In genomic region chr5:137071526-137071925, GRCh38 we compare ENCODE assay signal across 25 cellular contexts.
A peak's percentile ranks its signal among the peaks of the same experiment; 100 is the strongest.
DNase-seq lines count a peak whose midpoint lies in the region; ATAC-seq and TF ChIP-seq lines count a peak whose summit lies in the region.
"Had no signal": no experiment of that assay in that cellular context is flagged by ENCODE, and none has a peak within 500 bp of the region (broad histone marks: within the 10 kb centered on the region; RNA-seq: fewer than 3 reads in every experiment).

No MANE protein-coding gene starts in this region.

- H3K27me3 Mint-ChIP-seq in HFFc6 (ENCODE audit: insufficient read depth) = no peaks in the 10 kb centered on the region; the same call in 1 of the 2 replicates
- H3K27me3 Mint-ChIP-seq: IgD-negative memory B cell had no signal

- H3K27me3 ChIP-seq in adipocyte (replicated peaks; ENCODE audit: control insufficient read depth, insufficient read depth, low read length) (no peaks in the 10 kb centered on the region), lower lobe of right lung (ENCODE audit: low read depth) (no peaks in the 10 kb centered on the region), skeletal muscle tissue (ENCODE audit: control insufficient read depth in 3 of 3, insufficient read depth in 3 of 3, low read length in 3 of 3) (no peaks in the 10 kb centered on the region)
- H3K27me3 ChIP-seq: breast epithelium had no signal

- ATAC-seq in lower lobe of right lung = no peak
- no peak for ATAC-seq in GM19023 (IDR thresholded peaks at IDR 0.05; ENCODE audit: unreplicated experiment)
- ATAC-seq: activated CD8-positive, alpha-beta T cell treated with anti-CD3 and anti-CD28 coated beads, Interleukin-2, amount 10 ng/mL, durations not matched to agents 7 days and 5 days; naive thymus-derived CD4-positive, alpha-beta T cell; stimulated activated naive CD8-positive, alpha-beta T cell treated with anti-CD3 and anti-CD28 coated beads, Interleukin-15, amount 100 ng/mL, for 72 hours had no signal

- H3K9ac ChIP-seq in adipocyte (ENCODE audit: low read length) (peak overlapping the region; percentile 57), skeletal muscle tissue (ENCODE audit: low read depth in 1 of 3, low read length in 3 of 3) (no peak overlapping the region)

- H3K9me3 ChIP-seq in adipocyte (ENCODE audit: control insufficient read depth, low read length) (no peaks in the 10 kb centered on the region), lower lobe of right lung (no peaks in the 10 kb centered on the region), skeletal muscle tissue (ENCODE audit: control insufficient read depth in 3 of 3, low read length in 3 of 3) (no peaks in the 10 kb centered on the region)
- H3K9me3 ChIP-seq: breast epithelium had no signal

- H3K27ac ChIP-seq in lower lobe of right lung = peak overlapping the region; percentile 26
- H3K27ac ChIP-seq in skeletal muscle tissue (ENCODE audit: low read depth, low read length) = peak overlapping the region; percentile 21

- intact Hi-C loops in lower lobe of right lung (cut with DNase I) = no loop called here

- no peak for TF ChIP-seq CTCF in HFFc6 (IDR thresholded peaks at IDR 0.05)
- TF ChIP-seq CTCF in lower lobe of right lung (IDR thresholded peaks at IDR 0.05) = no peak

- H3K4me3 ChIP-seq in adipocyte (ENCODE audit: low read length) (peak overlapping the region; percentile 63), lower lobe of right lung (no peak overlapping the region), skeletal muscle tissue (ENCODE audit: low read length in 3 of 3) (no peak overlapping the region)
- H3K4me3 ChIP-seq: breast epithelium had no signal

- H3K27ac Mint-ChIP-seq in HFFc6 = peak overlapping the region; percentile 24
- H3K27ac Mint-ChIP-seq: activated CD8-positive, alpha-beta T cell treated with anti-CD3 and anti-CD28 coated beads, Interleukin-2, amount 10 ng/mL, durations not matched to agents 7 days and 5 days; endodermal cell; IgD-negative memory B cell; naive thymus-derived CD4-positive, alpha-beta T cell; stimulated activated naive CD8-positive, alpha-beta T cell treated with anti-CD3 and anti-CD28 coated beads, Interleukin-15, amount 100 ng/mL, for 72 hours; type B pancreatic cell had no signal

- H3K4me1 Mint-ChIP-seq in HFFc6 (ENCODE audit: low read depth) = peaks cover 24% of the 10 kb centered on the region
- H3K4me1 Mint-ChIP-seq: naive thymus-derived CD4-positive, alpha-beta T cell; stimulated activated naive CD8-positive, alpha-beta T cell treated with anti-CD3 and anti-CD28 coated beads, Interleukin-15, amount 100 ng/mL, for 72 hours had no signal

- no peak overlapping the region for H3K4me3 Mint-ChIP-seq in HFFc6
- H3K4me3 Mint-ChIP-seq: activated CD8-positive, alpha-beta T cell treated with anti-CD3 and anti-CD28 coated beads, Interleukin-2, amount 10 ng/mL, durations not matched to agents 7 days and 5 days; endodermal cell; naive thymus-derived CD4-positive, alpha-beta T cell; stimulated activated naive CD8-positive, alpha-beta T cell treated with anti-CD3 and anti-CD28 coated beads, Interleukin-15, amount 100 ng/mL, for 72 hours; type B pancreatic cell had no signal

- peaks cover 9% of the 10 kb centered on the region for H3K36me3 ChIP-seq in adipocyte (ENCODE audit: control insufficient read depth, insufficient read depth, low read length, severe bottlenecking)
- H3K36me3 ChIP-seq in lower lobe of right lung = no peaks in the 10 kb centered on the region
- H3K36me3 ChIP-seq in skeletal muscle tissue (ENCODE audit: control insufficient read depth in 3 of 3, insufficient read depth in 3 of 3, low read length in 3 of 3) = no peaks in the 10 kb centered on the region
- H3K36me3 ChIP-seq: breast epithelium had no signal

- H3K36me3 Mint-ChIP-seq in HFFc6 (ENCODE audit: low read depth) = peaks cover 4% of the 10 kb centered on the region; the same call in 1 of the 2 replicates
- H3K36me3 Mint-ChIP-seq: IgD-negative memory B cell; naive thymus-derived CD4-positive, alpha-beta T cell; type B pancreatic cell had no signal

- no peaks in the 10 kb centered on the region for H3K9me3 Mint-ChIP-seq in HFFc6
- H3K9me3 Mint-ChIP-seq: IgD-negative memory B cell; stimulated activated naive CD8-positive, alpha-beta T cell treated with anti-CD3 and anti-CD28 coated beads, Interleukin-15, amount 100 ng/mL, for 72 hours; type B pancreatic cell had no signal

- DNase-seq in HFFc6 (no peak), adipocyte (ENCODE audit: low read depth) (no peak), lower lobe of right lung (no peak), SKM-1 treated with dmso at 0.1 percent for 144 hours (lab: John Stamatoyannopoulos, UW; ENCODE audit: unreplicated experiment) (no peak), cerebellum (ENCODE audit: low spot score) (no peak)
- DNase-seq in stimulated activated CD4-positive, alpha-beta T cell treated with anti-CD3 and anti-CD28 coated beads, Interleukin-15, amount 100 ng/mL, for 24 hours = no peak
- DNase-seq: activated CD4-positive, CD25-positive, alpha-beta regulatory T cell treated with anti-CD3 and anti-CD28 coated beads, Interleukin-2, amount 50 U/mL, for 72 hours; activated CD8-positive, alpha-beta T cell treated with anti-CD3 and anti-CD28 coated beads, Interleukin-2, amount 10 ng/mL, durations not matched to agents 7 days and 5 days; activated T-cell treated with anti-CD3 and anti-CD28 coated beads for 4 hours; cortex of kidney; endodermal cell; kidney glomerular epithelial cell; naive thymus-derived CD4-positive, alpha-beta T cell; NCI-H1105 treated with DMSO at 0.1 percent for 48 hours; NCI-H2029; NCI-H345; NCI-H82; occipital lobe; SHP77 treated with DMSO at 0.1 percent for 48 hours; stimulated activated naive CD8-positive, alpha-beta T cell treated with anti-CD3 and anti-CD28 coated beads, Interleukin-15, amount 100 ng/mL, for 72 hours had no signal

- H3K4me1 ChIP-seq in adipocyte (ENCODE audit: control insufficient read depth, insufficient read depth, low read length) = peaks cover 31% of the 10 kb centered on the region
- no peaks in the 10 kb centered on the region for H3K4me1 ChIP-seq in lower lobe of right lung
- H3K4me1 ChIP-seq in skeletal muscle tissue (ENCODE audit: control insufficient read depth in 3 of 3, insufficient read depth in 3 of 3, low read length in 3 of 3) = peaks cover 0 to 3% (median 0%) of the 10 kb centered on the region in 3 donors
- H3K4me1 ChIP-seq: breast epithelium had no signal
